In the genomic region with DNA sequence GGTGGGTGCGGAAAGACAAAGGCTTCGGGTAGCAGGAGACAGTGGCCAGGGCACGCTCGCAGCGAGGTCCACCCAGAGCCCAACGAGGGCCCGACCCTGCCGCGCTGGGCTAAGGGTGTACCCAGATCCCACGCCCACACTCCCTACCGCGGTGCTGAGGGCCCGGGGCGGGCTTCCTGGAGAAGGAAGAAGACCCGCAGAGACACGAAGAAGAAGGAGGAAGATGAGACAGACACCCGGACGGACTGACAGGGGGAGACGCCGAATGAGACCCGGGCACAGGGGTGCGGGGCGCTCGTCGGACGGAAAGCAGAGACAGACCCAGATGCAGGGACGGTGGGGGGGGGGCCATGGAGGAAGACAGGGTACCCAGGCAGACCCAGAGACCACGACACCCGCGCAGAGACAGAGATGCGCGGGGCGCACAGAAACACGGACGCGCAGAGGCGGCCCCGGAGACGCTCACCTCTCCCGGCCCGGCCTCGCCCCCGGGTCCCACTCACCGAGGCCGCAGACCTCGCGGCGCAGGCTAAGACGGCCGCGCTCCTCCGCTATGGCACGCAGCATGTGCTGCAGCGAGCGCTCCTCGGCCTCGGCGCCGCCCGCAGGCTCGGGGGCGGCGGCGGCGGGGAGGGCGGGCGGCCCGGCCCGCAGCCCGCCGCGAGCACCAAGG, we compare ENCODE assay signal across 8 cellular contexts. TPM values are rescaled to one million over a fixed set of nuclear protein-coding genes. Genes with fewer than 3 reads are reported as not detected.
DNase-seq lines count a peak whose midpoint lies in the region; ATAC-seq and TF ChIP-seq lines count a peak whose summit lies in the region.

No MANE protein-coding gene starts in this region.

- DNase-seq in activated T-cell treated with anti-CD3 and anti-CD28 coated beads for 24 hours (ENCODE audit: low read depth) = peak; percentile 10
- DNase-seq in fibroblast of villous mesenchyme (ENCODE audit: low read depth) = peak; percentile 30
- no peak for DNase-seq in osteocyte (ENCODE audit: extremely low spot score, unreplicated experiment)
- no peak for DNase-seq in SW 1271 (lab: John Stamatoyannopoulos, UW)
- no peak for DNase-seq in hippocampal formation (lab: John Stamatoyannopoulos, UW)

- H3K9me3 ChIP-seq in ES-I3 (ENCODE audit: control insufficient read depth, insufficient read depth, low read length) = no peaks in the 10 kb centered on the region
- H3K9me3 ChIP-seq in HUES64 (ENCODE audit: insufficient read depth, low read depth, low read length) = no peaks in the 10 kb centered on the region

- H3K9ac ChIP-seq in ES-I3 (ENCODE audit: low read depth, low read length) = peak overlapping the region; percentile 91
- peak overlapping the region; percentile 46 for H3K9ac ChIP-seq in HUES64 (ENCODE audit: low read depth, low read length)

- WGBS in HUES64 = under 1% methylated on average over 68 of the region's 72 CpGs

- peaks cover 21% of the 10 kb centered on the region for H3K27me3 ChIP-seq in HUES64 (ENCODE audit: insufficient read depth, low read length)

- H3K4me3 ChIP-seq in HUES64 (ENCODE audit: low read length) (peak overlapping the region; percentile 69), fibroblast of villous mesenchyme (ENCODE audit: low read depth, low read length) (peak overlapping the region; percentile 64)

- no peaks in the 10 kb centered on the region for H3K9me3 Mint-ChIP-seq in osteocyte (ENCODE audit: unreplicated experiment)

- H3K36me3 Mint-ChIP-seq in osteocyte (ENCODE audit: unreplicated experiment) = peaks cover 6% of the 10 kb centered on the region

- peak overlapping the region; percentile 91 for H3K4me3 Mint-ChIP-seq in osteocyte (ENCODE audit: unreplicated experiment)

- TF ChIP-seq CTCF in fibroblast of villous mesenchyme (IDR thresholded peaks at IDR 0.05; ENCODE audit: insufficient read depth, low read depth, low read length) (no peak), osteocyte (IDR thresholded peaks at IDR 0.05) (no peak)

- no peak for ATAC-seq in GM18868 (IDR thresholded peaks at IDR 0.05; ENCODE audit: unreplicated experiment)

- peaks cover 19% of the 10 kb centered on the region for H3K4me1 Mint-ChIP-seq in osteocyte (ENCODE audit: unreplicated experiment)

- H3K27me3 Mint-ChIP-seq in osteocyte (ENCODE audit: unreplicated experiment) = no peaks in the 10 kb centered on the region

- peaks cover 13% of the 10 kb centered on the region for H3K4me1 ChIP-seq in ES-I3 (ENCODE audit: insufficient read depth, low read length)
- H3K4me1 ChIP-seq in HUES64 (ENCODE audit: insufficient read depth, low read length) = no peaks in the 10 kb centered on the region

- H3K27ac ChIP-seq in HUES64 (ENCODE audit: low read depth, low read length) = no peak overlapping the region

- 0 out of 2 replicates have a peak, but pooled peaks cover 4% of the 10 kb centered on the region for H3K36me3 ChIP-seq in ES-I3 (ENCODE audit: insufficient read depth, low read length)
- no peaks in the 10 kb centered on the region for H3K36me3 ChIP-seq in HUES64 (ENCODE audit: insufficient read depth, low read length)

- peak overlapping the region; percentile 50 for H3K27ac Mint-ChIP-seq in osteocyte (ENCODE audit: unreplicated experiment)

RNA-seq across cellular contexts. Expression of a gene that starts 0.4 kb away (rescaled TPM):
- 25.7 TPM for polyA plus RNA-seq in HUES64 (2013, experiment 1 of 2)
- 34.5 TPM for polyA plus RNA-seq in HUES64 (2013, experiment 2 of 2)
- 44.5 and 55.4 TPM in 2 replicates for total RNA-seq in fibroblast of villous mesenchyme
- 53.1 and 64.7 TPM in 2 replicates for total RNA-seq in osteocyte

RNA-seq across cellular contexts. Expression of a gene that starts 44.5 kb away (rescaled TPM):
- polyA plus RNA-seq in HUES64 (2013, experiment 1 of 2) = not detected
- not detected for polyA plus RNA-seq in HUES64 (2013, experiment 2 of 2)
- not detected in 2 replicates for total RNA-seq in fibroblast of villous mesenchyme
- not detected in 2 replicates for total RNA-seq in osteocyte

Comparison
In these comparisons a context has a peak if more than half of its experiments do, and no peak if none do; other contexts are left out.
1. DNase-seq: peak in activated T-cell treated with anti-CD3 and anti-CD28 coated beads for 24 hours (single experiment) and fibroblast of villous mesenchyme (single experiment); none in osteocyte (single experiment), SW 1271 (0 of 2) and hippocampal formation (0 of 2).